In genomic region chr11:130645164-130645859, GRCh38 we compare ENCODE assay signal across 18 cellular contexts.
DNase-seq lines count a peak whose midpoint lies in the region; ATAC-seq and TF ChIP-seq lines count a peak whose summit lies in the region.
"Had no signal": no experiment of that assay in that cellular context is flagged by ENCODE, and none has a peak within 500 bp of the region (broad histone marks: within the 10 kb centered on the region; RNA-seq: fewer than 3 reads in every experiment).

No MANE protein-coding gene starts in this region.

- in situ Hi-C loops in KBM-7 (cut with MboI; ENCODE audit: low pct_unique_long_range_greater_than_20kb, low sequenced_read_pairs), result no loop called here

- no peak for TF ChIP-seq EP300 in stomach (IDR thresholded peaks at IDR 0.05)

- intact Hi-C loops in lower lobe of right lung (cut with DNase I), result no loop called here
- intact Hi-C loops in stomach (cut with DNase I; ENCODE audit: low total_unique reads), result loop anchor here (10.0 kb wide), 1 partner anchor 201 kb away; the partner anchor contains the start of gene ADAMTS15

- TF ChIP-seq POLR2A in stomach (IDR thresholded peaks at IDR 0.05), result no peak

- WGBS in stomach, 5 donors, result 39 to 66% (median 53%) methylated on average over 10 of the region's 10 CpGs

- H3K4me3 ChIP-seq in lower lobe of right lung, result no peak overlapping the region
- no peak overlapping the region for H3K4me3 ChIP-seq in stomach

- H3K27ac ChIP-seq in lower lobe of right lung (no peak overlapping the region), stomach (peak overlapping the region in 4 of 5 donors; percentile 34 to 76 (median 68))

- no peaks in the 10 kb centered on the region for H3K36me3 ChIP-seq in lower lobe of right lung
- no peaks in the 10 kb centered on the region for H3K36me3 ChIP-seq in stomach

- DNase-seq in HuH-7 (ENCODE audit: low spot score), result peak; percentile 23
- peak; percentile 0 for DNase-seq in ecto neural progenitor cell (ENCODE audit: low spot score)
- DNase-seq in lower lobe of right lung, result no peak
- no peak for DNase-seq in stomach
- no peak for DNase-seq in KBM-7
- DNase-seq in stimulated activated CD4-positive, alpha-beta T cell treated with anti-CD3 and anti-CD28 coated beads, Interleukin-2, amount 100 ng/mL, for 48 hours, result no peak
- DNase-seq: CD8-positive, alpha-beta memory T cell; HCEC 1CT; NCI-H1048; NCI-H1694; NCI-H2107; NCI-H226; NCI-H526; NK-92 treated with Interleukin-12 subunit alpha and Interleukin-12 subunit beta, amount 100 ng/mL, for 24 hours; OCI-M1; SHP77 had no signal

- no peaks in the 10 kb centered on the region for H3K27me3 ChIP-seq in lower lobe of right lung (ENCODE audit: low read depth)
- no peaks in the 10 kb centered on the region for H3K27me3 ChIP-seq in stomach

- H3K4me1 ChIP-seq in lower lobe of right lung (peaks cover 28% of the 10 kb centered on the region), stomach (peaks cover 19 to 54% (median 32%) of the 10 kb centered on the region in 4 donors)

- no peak for TF ChIP-seq CTCF in lower lobe of right lung (IDR thresholded peaks at IDR 0.05)
- no peak for TF ChIP-seq CTCF in stomach (IDR thresholded peaks at IDR 0.05)

- H3K9me3 ChIP-seq in lower lobe of right lung (no peaks in the 10 kb centered on the region), stomach (no peaks in the 10 kb centered on the region)

- ATAC-seq in lower lobe of right lung (peak; percentile 65 to 70), GM18868 (IDR thresholded peaks at IDR 0.05; ENCODE audit: unreplicated experiment) (no peak), HG03095 (IDR thresholded peaks at IDR 0.05; ENCODE audit: unreplicated experiment) (no peak)

Comparison
In these comparisons a context has a peak if more than half of its experiments do, and no peak if none do; other contexts are left out.
1. DNase-seq: peak in HuH-7 (single experiment) and ecto neural progenitor cell (single experiment); none in lower lobe of right lung (single experiment), stomach (single experiment), KBM-7 (single experiment) and stimulated activated CD4-positive, alpha-beta T cell treated with anti-CD3 and anti-CD28 coated beads, Interleukin-2, amount 100 ng/mL, for 48 hours (0 of 2).
2. ATAC-seq: peak in lower lobe of right lung (2 of 2); none in GM18868 (single experiment) and HG03095 (single experiment).